In the genomic region with DNA sequence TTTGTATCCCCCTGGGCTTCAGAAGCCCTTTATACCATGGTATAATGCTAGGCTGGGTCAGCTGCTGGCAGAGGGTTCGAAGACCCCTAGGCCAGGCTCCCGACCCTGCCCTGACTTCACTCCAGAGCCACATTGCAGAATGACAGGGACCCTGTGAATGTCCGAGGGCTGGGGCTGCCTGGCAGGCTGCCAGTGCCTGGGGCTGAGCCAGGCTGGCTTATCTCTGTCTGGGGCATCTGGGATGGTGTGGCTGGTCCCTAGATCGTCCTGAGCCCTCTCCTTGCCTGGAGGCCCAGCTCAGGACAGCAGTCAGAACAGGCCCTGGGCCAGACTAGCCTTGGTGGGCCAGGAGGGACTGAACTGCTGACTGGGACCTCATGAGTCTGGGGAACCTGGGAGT, we compare ENCODE assay signal across 1 cellular context.
A peak's percentile ranks its signal among the peaks of the same experiment; 100 is the strongest.
TF ChIP-seq lines count a peak whose summit lies in the region.

No MANE protein-coding gene starts in this region.

TF ChIP-seq in K562, 482 proteins besides CTCF, POLR2A, EP300 and RAD21:
- no peak for TF ChIP-seq HOXB6 (CRISPR knock-in tag; IDR thresholded peaks at IDR 0.05; ENCODE audit: borderline replicate concordance)
- TF ChIP-seq NFIX (CRISPR knock-in tag; IDR thresholded peaks at IDR 0.05; ENCODE audit: low read depth), result peak; percentile 53
- TF ChIP-seq MEIS2 (IDR thresholded peaks at IDR 0.05; ENCODE audit: partially characterized antibody), result no peak
- TF ChIP-seq RCOR1 (IDR thresholded peaks at IDR 0.05; ENCODE audit: borderline replicate concordance in 1 of 2, low read depth in 2 of 2, low read length in 2 of 2), result no peak
- TF ChIP-seq KDM5B (IDR thresholded peaks at IDR 0.05; ENCODE audit: insufficient replicate concordance, low read depth, low read length), result no peak
- no peak for TF ChIP-seq RNF2 (IDR thresholded peaks at IDR 0.05)
- TF ChIP-seq MYNN (IDR thresholded peaks at IDR 0.05), result 0 out of 2 replicates have a peak, but pooled peaks have one; percentile 18
- no peak for TF ChIP-seq MYNN (CRISPR knock-in tag; IDR thresholded peaks at IDR 0.05)
- no peak for TF ChIP-seq MCM2 (IDR thresholded peaks at IDR 0.05; ENCODE audit: low read depth)
- TF ChIP-seq HNRNPH1 (optimal IDR thresholded peaks at IDR 0.05; ENCODE audit: low read depth, low read length), result no peak
- no peak for TF ChIP-seq LARP7 (IDR thresholded peaks at IDR 0.05)
- TF ChIP-seq ZNF184 (CRISPR knock-in tag; IDR thresholded peaks at IDR 0.05), result 0 out of 2 replicates have a peak, but pooled peaks have one; percentile 13
- TF ChIP-seq SPI1 (IDR thresholded peaks at IDR 0.05; ENCODE audit: borderline replicate concordance, low read depth, low read length), result no peak
- TF ChIP-seq USF1 (CRISPR knock-in tag; IDR thresholded peaks at IDR 0.05), result no peak
- TF ChIP-seq ZNF778 (CRISPR knock-in tag; IDR thresholded peaks at IDR 0.05), result no peak
- TF ChIP-seq MBD2 (IDR thresholded peaks at IDR 0.05; ENCODE audit: borderline replicate concordance, low read depth), result no peak
- TF ChIP-seq NCOR1 (IDR thresholded peaks at IDR 0.05), result no peak
- no peak for TF ChIP-seq GTF2A2 (tag; IDR thresholded peaks at IDR 0.05)
- no peak for TF ChIP-seq ARID4B (CRISPR knock-in tag; IDR thresholded peaks at IDR 0.05)
- TF ChIP-seq KAT8 (IDR thresholded peaks at IDR 0.05; ENCODE audit: low read depth), result no peak
- no peak for TF ChIP-seq ZC3H4 (CRISPR knock-in tag; IDR thresholded peaks at IDR 0.05; ENCODE audit: borderline replicate concordance)
- TF ChIP-seq TFAP4 (CRISPR knock-in tag; IDR thresholded peaks at IDR 0.05; ENCODE audit: borderline replicate concordance), result no peak
- TF ChIP-seq RFX7 (CRISPR knock-in tag; IDR thresholded peaks at IDR 0.05), result no peak
- TF ChIP-seq ZNF224 (CRISPR knock-in tag; IDR thresholded peaks at IDR 0.05), result no peak
- TF ChIP-seq, protein P1, sequence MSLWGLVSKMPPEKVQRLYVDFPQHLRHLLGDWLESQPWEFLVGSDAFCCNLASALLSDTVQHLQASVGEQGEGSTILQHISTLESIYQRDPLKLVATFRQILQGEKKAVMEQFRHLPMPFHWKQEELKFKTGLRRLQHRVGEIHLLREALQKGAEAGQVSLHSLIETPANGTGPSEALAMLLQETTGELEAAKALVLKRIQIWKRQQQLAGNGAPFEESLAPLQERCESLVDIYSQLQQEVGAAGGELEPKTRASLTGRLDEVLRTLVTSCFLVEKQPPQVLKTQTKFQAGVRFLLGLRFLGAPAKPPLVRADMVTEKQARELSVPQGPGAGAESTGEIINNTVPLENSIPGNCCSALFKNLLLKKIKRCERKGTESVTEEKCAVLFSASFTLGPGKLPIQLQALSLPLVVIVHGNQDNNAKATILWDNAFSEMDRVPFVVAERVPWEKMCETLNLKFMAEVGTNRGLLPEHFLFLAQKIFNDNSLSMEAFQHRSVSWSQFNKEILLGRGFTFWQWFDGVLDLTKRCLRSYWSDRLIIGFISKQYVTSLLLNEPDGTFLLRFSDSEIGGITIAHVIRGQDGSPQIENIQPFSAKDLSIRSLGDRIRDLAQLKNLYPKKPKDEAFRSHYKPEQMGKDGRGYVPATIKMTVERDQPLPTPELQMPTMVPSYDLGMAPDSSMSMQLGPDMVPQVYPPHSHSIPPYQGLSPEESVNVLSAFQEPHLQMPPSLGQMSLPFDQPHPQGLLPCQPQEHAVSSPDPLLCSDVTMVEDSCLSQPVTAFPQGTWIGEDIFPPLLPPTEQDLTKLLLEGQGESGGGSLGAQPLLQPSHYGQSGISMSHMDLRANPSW (CRISPR knock-in tag; IDR thresholded peaks at IDR 0.05), result 0 out of 2 replicates have a peak, but pooled peaks have one; percentile 26
- no peak for TF ChIP-seq BMI1 (IDR thresholded peaks at IDR 0.05; ENCODE audit: low read length)
- no peak for TF ChIP-seq HMG20A (CRISPR knock-in tag; conservative IDR thresholded peaks at IDR 0.05)
- TF ChIP-seq SMARCB1 (IDR thresholded peaks at IDR 0.05; ENCODE audit: insufficient read length, low read depth), result no peak
- TF ChIP-seq, protein P2, sequence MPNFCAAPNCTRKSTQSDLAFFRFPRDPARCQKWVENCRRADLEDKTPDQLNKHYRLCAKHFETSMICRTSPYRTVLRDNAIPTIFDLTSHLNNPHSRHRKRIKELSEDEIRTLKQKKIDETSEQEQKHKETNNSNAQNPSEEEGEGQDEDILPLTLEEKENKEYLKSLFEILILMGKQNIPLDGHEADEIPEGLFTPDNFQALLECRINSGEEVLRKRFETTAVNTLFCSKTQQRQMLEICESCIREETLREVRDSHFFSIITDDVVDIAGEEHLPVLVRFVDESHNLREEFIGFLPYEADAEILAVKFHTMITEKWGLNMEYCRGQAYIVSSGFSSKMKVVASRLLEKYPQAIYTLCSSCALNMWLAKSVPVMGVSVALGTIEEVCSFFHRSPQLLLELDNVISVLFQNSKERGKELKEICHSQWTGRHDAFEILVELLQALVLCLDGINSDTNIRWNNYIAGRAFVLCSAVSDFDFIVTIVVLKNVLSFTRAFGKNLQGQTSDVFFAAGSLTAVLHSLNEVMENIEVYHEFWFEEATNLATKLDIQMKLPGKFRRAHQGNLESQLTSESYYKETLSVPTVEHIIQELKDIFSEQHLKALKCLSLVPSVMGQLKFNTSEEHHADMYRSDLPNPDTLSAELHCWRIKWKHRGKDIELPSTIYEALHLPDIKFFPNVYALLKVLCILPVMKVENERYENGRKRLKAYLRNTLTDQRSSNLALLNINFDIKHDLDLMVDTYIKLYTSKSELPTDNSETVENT (CRISPR knock-in tag; IDR thresholded peaks at IDR 0.05), result peak; percentile 31; the same call in 1 of the 2 replicates
- TF ChIP-seq, protein P3, sequence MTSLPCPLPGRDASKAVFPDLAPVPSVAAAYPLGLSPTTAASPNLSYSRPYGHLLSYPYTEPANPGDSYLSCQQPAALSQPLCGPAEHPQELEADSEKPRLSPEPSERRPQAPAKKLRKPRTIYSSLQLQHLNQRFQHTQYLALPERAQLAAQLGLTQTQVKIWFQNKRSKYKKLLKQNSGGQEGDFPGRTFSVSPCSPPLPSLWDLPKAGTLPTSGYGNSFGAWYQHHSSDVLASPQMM (CRISPR knock-in tag; IDR thresholded peaks at IDR 0.05), result no peak
- TF ChIP-seq NFIC (IDR thresholded peaks at IDR 0.05), result peak; percentile 93
- TF ChIP-seq ZBTB40 (IDR thresholded peaks at IDR 0.05), result no peak
- 0 out of 2 replicates have a peak, but pooled peaks have one; percentile 14 for TF ChIP-seq ZBTB40 (CRISPR knock-in tag; IDR thresholded peaks at IDR 0.05)
- TF ChIP-seq RFX1 (IDR thresholded peaks at IDR 0.05), result no peak
TF ChIP-seq in K562: peak in this region for 7.
